ENCODE assay signal across 21 cellular contexts in the genomic region with DNA sequence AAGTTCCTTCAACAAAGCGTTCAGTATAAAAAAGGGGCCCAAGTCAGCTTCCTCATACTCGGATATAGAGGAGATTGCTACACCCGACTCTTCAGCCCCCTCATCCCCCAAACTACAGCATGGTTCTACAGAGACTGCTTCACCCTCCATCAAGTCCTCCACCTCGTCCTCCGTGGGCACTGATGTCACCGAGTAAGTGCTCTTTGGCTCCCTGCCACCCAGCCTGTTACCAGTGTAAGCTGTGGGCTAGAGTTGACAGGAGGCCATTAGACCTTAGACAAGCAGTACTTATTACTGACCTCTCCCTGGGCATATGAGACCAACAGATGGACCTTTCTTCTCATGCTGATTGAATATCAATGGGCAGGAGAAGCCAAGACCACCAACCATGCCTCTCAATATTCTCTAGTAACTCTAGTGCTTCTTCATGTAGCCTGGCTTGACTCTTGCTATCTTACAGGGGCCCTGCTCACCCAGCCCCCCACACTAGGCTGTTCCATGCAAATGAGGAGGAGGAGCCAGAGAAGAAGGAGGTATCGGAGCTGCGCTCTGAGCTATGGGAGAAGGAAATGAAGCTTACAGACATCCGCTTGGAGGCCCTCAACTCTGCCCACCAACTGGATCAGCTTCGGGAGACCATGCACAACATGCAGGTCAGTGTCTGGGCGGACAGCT. TPM values are rescaled to one million over a fixed set of nuclear protein-coding genes. Genes with fewer than 3 reads are reported as not detected.
A peak's percentile ranks its signal among the peaks of the same experiment; 100 is the strongest.
DNase-seq lines count a peak whose midpoint lies in the region; ATAC-seq, FAIRE-seq and TF ChIP-seq lines count a peak whose summit lies in the region.
"Had no signal": no experiment of that assay in that cellular context is flagged by ENCODE, and none has a peak within 500 bp of the region (broad histone marks: within the 10 kb centered on the region; RNA-seq: fewer than 3 reads in every experiment).

No MANE protein-coding gene starts in this region.

- H3K9me1 ChIP-seq in K562 (ENCODE audit: control insufficient read depth, insufficient read depth, low read length): peaks cover 7% of the 10 kb centered on the region

- POLR2A ChIA-PET in K562 (lab: Yijun Ruan, JAX): interaction anchor here (0.6 to 1.1 kb wide), 5 partner anchors 13 to 1332 kb away, joined by 3 to 6 read pairs (median 3); no protein-coding TSS in a partner anchor

- FAIRE-seq in K562 (lab: Jason Lieb, UNC): no peak
- FAIRE-seq: A204.1, D721Med, GM12878, H54 had no signal

- no peaks in the 10 kb centered on the region for H4K20me1 ChIP-seq in K562 (replicated peaks; ENCODE audit: control insufficient read depth, insufficient read depth, low read length)

- no peak overlapping the region for H2AFZ ChIP-seq in K562 (ENCODE audit: low read depth, low read length)

- peaks cover 0 to 7% of the 10 kb centered on the region in 2 experiments; a peak in 1 of 5 replicates for H3K27me3 ChIP-seq in K562 (ENCODE audit: control insufficient read depth in 2 of 2, insufficient read depth in 2 of 2, low read length in 2 of 2)
- H3K27me3 ChIP-seq in heart right ventricle: no peaks in the 10 kb centered on the region
- no peaks in the 10 kb centered on the region for H3K27me3 ChIP-seq in thyroid gland

- H3K4me2 ChIP-seq in K562 (ENCODE audit: insufficient read depth, low read length): no peak overlapping the region

- intact Hi-C loops in Right ventricle myocardium inferior (cut with DNase I) (no loop called here), cardiac septum (cut with DNase I) (no loop called here), K562 (cut with micrococcal nuclease) (no loop called here), heart right ventricle (cut with DNase I) (no loop called here), thyroid gland (cut with DNase I) (no loop called here)

- peak; percentile 51 for ATAC-seq in Right ventricle myocardium inferior
- peak; percentile 58; the same call in 1 of the 3 replicates for ATAC-seq in K562
- peak in 7 of 8 donors; percentile 35 to 80 (median 66) for ATAC-seq in heart right ventricle
- ATAC-seq in HG02885 (IDR thresholded peaks at IDR 0.05; ENCODE audit: poor library complexity, unreplicated experiment): no peak
- ATAC-seq: GM12878 had no signal

- CTCF ChIA-PET in K562 (lab: Yijun Ruan, JAX; ENCODE audit: low intra/inter-chr PET ratio): no interaction called here

- in situ Hi-C loops in K562 (cut with MboI): loop anchor here (5.0 kb wide), 1 partner anchor 251 kb away; no protein-coding TSS in a partner anchor

- no peak for TF ChIP-seq EP300 in K562 (IDR thresholded peaks at IDR 0.05; ENCODE audit: low read length)

- no peak for TF ChIP-seq RAD21 in K562 (CRISPR knock-in tag; conservative IDR thresholded peaks at IDR 0.05 in 1 of 2, IDR thresholded peaks at IDR 0.05 in 1 of 2)

- no peak for TF ChIP-seq CTCF in K562 (IDR thresholded peaks at IDR 0.05 in 2 of 3, conservative IDR thresholded peaks at IDR 0.05 in 1 of 3; ENCODE audit: insufficient read depth in 2 of 3, low read depth in 1 of 3, low read length in 3 of 3)
- TF ChIP-seq CTCF in heart right ventricle (IDR thresholded peaks at IDR 0.05): no peak
- TF ChIP-seq CTCF in thyroid gland (IDR thresholded peaks at IDR 0.05): no peak

- BruUV-seq in K562 (replicated peaks; lab: Mats Ljungman, UMichigan): no TSS peak

- peaks cover 32% of the 10 kb centered on the region for H3K36me3 ChIP-seq in K562 (ENCODE audit: control insufficient read depth, insufficient read depth, low read length)
- H3K36me3 ChIP-seq in heart right ventricle: peaks cover 9 to 100% (median 97%) of the 10 kb centered on the region in 9 donors
- peaks cover 55 to 56% of the 10 kb centered on the region in 2 donors for H3K36me3 ChIP-seq in thyroid gland

- H3K4me1 ChIP-seq in K562 (replicated peaks in 1 of 2; ENCODE audit: control insufficient read depth in 2 of 2, insufficient read depth in 2 of 2, low read length in 2 of 2): peaks cover 0 to 3% of the 10 kb centered on the region in 2 experiments; a peak in 1 of 5 replicates
- H3K4me1 ChIP-seq in heart right ventricle: peaks cover 0 to 13% (median 3%) of the 10 kb centered on the region in 9 donors
- H3K4me1 ChIP-seq in thyroid gland: no peaks in the 10 kb centered on the region

- DNase-seq in Right ventricle myocardium inferior (ENCODE audit: missing footprints) (no peak), cardiac septum (ENCODE audit: low spot score) (no peak), K562 (ENCODE audit: extremely low read depth in 1 of 4, low spot score in 3 of 4) (no peak), heart right ventricle (peak; percentile 61 to 68), thyroid gland (peak; percentile 59 to 69), cerebellum (ENCODE audit: low spot score) (no peak)
- DNase-seq in activated CD4-positive, alpha-beta T cell treated with anti-CD3 and anti-CD28 coated beads for 1 hour: no peak
- DNase-seq: DND-41, IMR-90, NCI-H1417, NCI-H1694 treated with DMSO at 0.1 percent for 48 hours, NCI-H2081 treated with DMSO at 0.1 percent for 48 hours, NCI-H2171 treated with DMSO at 0.1 percent for 48 hours, NCI-H446, NCI-H526, SHP77 had no signal

- peak overlapping the region in 1 of 2 experiments; percentile 44; a peak in 2 of 4 replicates for H3K9ac ChIP-seq in K562 (ENCODE audit: insufficient read depth in 1 of 2, low read depth in 2 of 2, low read length in 2 of 2)

- H3K9me3 ChIP-seq in K562 (replicated peaks; ENCODE audit: control insufficient read depth, insufficient read depth, low read depth, low read length) (no peaks in the 10 kb centered on the region), heart right ventricle (no peaks in the 10 kb centered on the region), thyroid gland (no peaks in the 10 kb centered on the region)

- no peak overlapping the region for H3K4me3 ChIP-seq in K562
- no peak overlapping the region for H3K4me3 ChIP-seq in heart right ventricle
- no peak overlapping the region for H3K4me3 ChIP-seq in thyroid gland (replicated peaks in 1 of 3)
- H3K4me3 ChIP-seq: GM12878 had no signal

- WGBS in K562 (ENCODE audit: insufficient coverage, low coverage, missing lambda C conversion rate): 35% methylated on average over 11 of the region's 11 CpGs
- 79 to 80% methylated on average over 11 of the region's 11 CpGs for WGBS in heart right ventricle, 2 donors
- WGBS in thyroid gland, 2 donors: 75 to 79% methylated on average over 10 to 11 of the region's 11 CpGs

- H3K27ac ChIP-seq in K562 (ENCODE audit: extremely low read depth, low read depth, low read length) (no peak overlapping the region), heart right ventricle (peak overlapping the region in 7 of 10 donors; percentile 4 to 41 (median 20)), thyroid gland (no peak overlapping the region)

- TF ChIP-seq POLR2A in K562 (conservative IDR thresholded peaks at IDR 0.05) (no peak), thyroid gland (IDR thresholded peaks at IDR 0.05) (no peak)

- no peaks in the 10 kb centered on the region for H3K79me2 ChIP-seq in K562 (ENCODE audit: control insufficient read depth, insufficient read depth, low read length)

TF ChIP-seq in K562, 482 proteins besides CTCF, POLR2A, EP300 and RAD21 (continues in another document):
- TF ChIP-seq RBM22 (IDR thresholded peaks at IDR 0.05; ENCODE audit: low read depth, low read length, poor library complexity, severe bottlenecking): no peak
- TF ChIP-seq, protein P1, sequence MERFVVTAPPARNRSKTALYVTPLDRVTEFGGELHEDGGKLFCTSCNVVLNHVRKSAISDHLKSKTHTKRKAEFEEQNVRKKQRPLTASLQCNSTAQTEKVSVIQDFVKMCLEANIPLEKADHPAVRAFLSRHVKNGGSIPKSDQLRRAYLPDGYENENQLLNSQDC (CRISPR knock-in tag; IDR thresholded peaks at IDR 0.05): no peak
- TF ChIP-seq, protein P2, sequence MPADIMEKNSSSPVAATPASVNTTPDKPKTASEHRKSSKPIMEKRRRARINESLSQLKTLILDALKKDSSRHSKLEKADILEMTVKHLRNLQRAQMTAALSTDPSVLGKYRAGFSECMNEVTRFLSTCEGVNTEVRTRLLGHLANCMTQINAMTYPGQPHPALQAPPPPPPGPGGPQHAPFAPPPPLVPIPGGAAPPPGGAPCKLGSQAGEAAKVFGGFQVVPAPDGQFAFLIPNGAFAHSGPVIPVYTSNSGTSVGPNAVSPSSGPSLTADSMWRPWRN (IDR thresholded peaks at IDR 0.05; ENCODE audit: low read depth): no peak
- no peak for TF ChIP-seq C11orf30 (IDR thresholded peaks at IDR 0.05; ENCODE audit: low read depth)

RNA-seq across cellular contexts. Expression of a gene that starts 20.9 kb away (rescaled TPM):
- total RNA-seq in Right ventricle myocardium inferior (22.6 TPM), cardiac septum (24.7 TPM), K562 (2014; rRNA removed) (37.2 and 38.8 TPM in 2 replicates), K562 (2014; rRNA removed; fragmentation: Illumina TruSeq; extraction: Trizol) (27.9 and 33.2 TPM in 2 replicates), K562 (2015; rRNA removed; fragmentation: Illumina TruSeq; extraction: Trizol) (35.8 and 36.4 TPM in 2 replicates), K562 (2021) (75.0 and 82.2 TPM in 2 replicates), heart right ventricle (10 to 100 TPM; 21.9 to 31.4 (median 27.2) TPM), thyroid gland (10 to 100 TPM; 28.4 to 42.1 (median 36.7) TPM), cerebellum (64.6 TPM)
- total RNA-seq in K562 (2011; cell fraction: chromatin; rRNA removed; ENCODE audit: low replicate concordance): 97.9 and 100 TPM in 2 replicates
- 46.0 and 50.0 TPM in 2 replicates for total RNA-seq in K562 (2011; cell fraction: nucleolus; rRNA removed)
- 63.2 and 72.2 TPM in 2 replicates for total RNA-seq in K562 (2011; cell fraction: nucleoplasm; rRNA removed)
- polyA plus RNA-seq in K562 (2011; rRNA removed) (61.7 and 78.6 TPM in 2 replicates), K562 (2014; fragmentation: Illumina TruSeq; extraction: Trizol) (47.9 and 59.2 TPM in 2 replicates), K562 (2014; fragmentation: Nextera tagmentation; extraction: Ambion mirVana) (10 to 100 TPM; 28.1 to 49.6 TPM), K562 (2014; rRNA removed) (43.9 and 48.3 TPM in 2 replicates), heart right ventricle (10 to 100 TPM; 12.0 to 12.9 TPM)
- polyA plus RNA-seq in K562 (2011; cell fraction: cytosol; rRNA removed): 42.7 and 44.2 TPM in 2 replicates
- polyA plus RNA-seq in K562 (2011; cell fraction: nucleus; rRNA removed): 109 and 150 TPM in 2 replicates
- polyA plus RNA-seq in K562 (2012): 41.1 and 44.6 TPM in 2 replicates
- polyA minus RNA-seq in K562 (2011; rRNA and poly(A)+ RNA removed): 56.5 and 76.0 TPM in 2 replicates
- 28.3 and 31.7 TPM in 2 replicates for polyA minus RNA-seq in K562 (2011; cell fraction: cytosol; rRNA and poly(A)+ RNA removed)
- polyA minus RNA-seq in K562 (2011; cell fraction: nucleus; rRNA and poly(A)+ RNA removed): 32.9 and 42.8 TPM in 2 replicates

Comparison
In these comparisons a context has a peak if more than half of its experiments do, and no peak if none do; other contexts are left out.
1. DNase-seq: peak in heart right ventricle (2 of 2) and thyroid gland (2 of 2); none in Right ventricle myocardium inferior (single experiment), cardiac septum (single experiment), K562 (0 of 4), activated CD4-positive, alpha-beta T cell treated with anti-CD3 and anti-CD28 coated beads for 1 hour (single experiment) and cerebellum (single experiment).
2. H3K27ac ChIP-seq: peak in heart right ventricle (7 of 10); none in K562 (single experiment) and thyroid gland (0 of 3).